ENCODE assay signal across 8 cellular contexts in genomic region chr11:61160487-61161189, GRCh38. TPM values are rescaled to one million over a fixed set of nuclear protein-coding genes. Genes with fewer than 3 reads are reported as not detected.
DNase-seq lines count a peak whose midpoint lies in the region; TF ChIP-seq lines count a peak whose summit lies in the region.
"Had no signal": no experiment of that assay in that cellular context is flagged by ENCODE, and none has a peak within 500 bp of the region (broad histone marks: within the 10 kb centered on the region; RNA-seq: fewer than 3 reads in every experiment).

No MANE protein-coding gene starts in this region.

- no peak overlapping the region for H2BK120ac ChIP-seq in neuronal stem cell (ENCODE audit: low read depth, low read length)

- H3K18ac ChIP-seq in neuronal stem cell (ENCODE audit: low read length): peak overlapping the region; percentile 84

- TSS peak; percentile 49 for BruUV-seq in OCI-LY7 (replicated peaks; lab: Mats Ljungman, UMichigan)

- peak overlapping the region; percentile 82 for H3K27ac ChIP-seq in OCI-LY7 (ENCODE audit: low read depth, low read length, poor library complexity, severe bottlenecking)
- peak overlapping the region; percentile 52 for H3K27ac ChIP-seq in neuronal stem cell (replicated peaks; ENCODE audit: low read length)

- H4K8ac ChIP-seq in neuronal stem cell (ENCODE audit: low read depth, low read length): no peak overlapping the region

- peak; percentile 28 for TF ChIP-seq POLR2A in GM19099 (IDR thresholded peaks at IDR 0.05; ENCODE audit: extremely low read depth, insufficient read length, low read depth)

- H2AFZ ChIP-seq in OCI-LY7 (ENCODE audit: low read length): peak overlapping the region; percentile 85; the same call in 1 of the 2 replicates
- H2AFZ ChIP-seq in neuronal stem cell (ENCODE audit: low read length): peak overlapping the region; percentile 97

- H3K36me3 ChIP-seq in OCI-LY7 (ENCODE audit: insufficient read depth, low read length) (peaks cover under 1% of the 10 kb centered on the region; the same call in 1 of the 2 replicates), endocrine pancreas (ENCODE audit: control insufficient read depth, insufficient read depth, low read length) (no peaks in the 10 kb centered on the region), neuronal stem cell (replicated peaks in 1 of 2; ENCODE audit: control insufficient read depth in 2 of 2, insufficient read depth in 2 of 2, low read length in 2 of 2) (peaks cover 3 to 17% of the 10 kb centered on the region in 2 donors)

- no peak overlapping the region for H3K14ac ChIP-seq in neuronal stem cell (ENCODE audit: low read length)

- H3K4me2 ChIP-seq in OCI-LY7 (ENCODE audit: low read length) (peak overlapping the region; percentile 94), neuronal stem cell (ENCODE audit: insufficient read depth, low read length, poor library complexity, severe bottlenecking) (peak overlapping the region; percentile 54)

- WGBS in neuronal stem cell (ENCODE audit: extremely low coverage in 2 of 2, insufficient read length in 2 of 2, insufficient replicate concordance in 1 of 2), 2 donors: no CpG with 5 or more reads among the region's 25 CpGs

- POLR2A ChIA-PET in OCI-LY7 (lab: Charles Lee): interaction anchor here (1.6 to 1.8 kb wide), 2 partner anchors 202 to 269 kb away, joined by 5 to 6 read pairs; partner anchors contain the start of genes CPSF7, SDHAF2 and TMEM138

- H2BK12ac ChIP-seq in neuronal stem cell (ENCODE audit: low read length): no peak overlapping the region

- H3K27me3 ChIP-seq in endocrine pancreas (ENCODE audit: control insufficient read depth, insufficient read depth, low read length) (no peaks in the 10 kb centered on the region), neuronal stem cell (ENCODE audit: control insufficient read depth in 3 of 3, insufficient read depth in 3 of 3, low read depth in 1 of 3, low read length in 3 of 3) (no peaks in the 10 kb centered on the region)

- H3K4me1 ChIP-seq in OCI-LY7 (ENCODE audit: insufficient read depth, low read length, poor library complexity, severe bottlenecking) (peaks cover 28% of the 10 kb centered on the region), endocrine pancreas (ENCODE audit: control insufficient read depth, insufficient read depth, low read length) (peaks cover 11% of the 10 kb centered on the region), neuronal stem cell (ENCODE audit: control insufficient read depth in 2 of 2, insufficient read depth in 1 of 2, low read depth in 1 of 2, low read length in 2 of 2) (peaks cover 7 to 12% of the 10 kb centered on the region in 2 donors)

- no peaks in the 10 kb centered on the region for H3K9me2 ChIP-seq in OCI-LY7 (ENCODE audit: insufficient read depth, low read length)

- CTCF ChIA-PET in OCI-LY7 (lab: Charles Lee; ENCODE audit: unreplicated experiment): interaction anchor here (1.3 kb wide), 1 partner anchor 19 kb away, joined by 3 read pairs; no protein-coding TSS in a partner anchor

- peaks cover 21% of the 10 kb centered on the region; the same call in 1 of the 2 replicates for H3K79me2 ChIP-seq in OCI-LY7 (ENCODE audit: insufficient read depth, low read depth, low read length)

- peak overlapping the region; percentile 25 for H2BK5ac ChIP-seq in neuronal stem cell (ENCODE audit: low read length)

- intact Hi-C loops in OCI-LY7 (cut with micrococcal nuclease; ENCODE audit: unreplicated experiment): loop anchor here (1.0 to 2.0 kb wide), 4 partner anchors 197 to 254 kb away; partner anchors contain the start of genes PRPF19, SLC15A3 and TMEM109

- peak overlapping the region; percentile 85 for H3K4me3 ChIP-seq in OCI-LY7 (ENCODE audit: low read depth, low read length, poor library complexity, severe bottlenecking)
- peak overlapping the region; percentile 84 for H3K4me3 ChIP-seq in endocrine pancreas (ENCODE audit: control insufficient read depth, insufficient read depth, low read length)
- peak overlapping the region; percentile 52 to 96 for H3K4me3 ChIP-seq in neuronal stem cell (ENCODE audit: low read length in 2 of 2)

- no peak for DNase-seq in OCI-LY7 (ENCODE audit: low spot score)
- no peak for DNase-seq in neuronal stem cell (ENCODE audit: low spot score)
- no peak for DNase-seq in NCI-H1092 (lab: John Stamatoyannopoulos, UW)
- no peak for DNase-seq in activated CD4-positive, CD25-positive, alpha-beta regulatory T cell treated with anti-CD3 and anti-CD28 coated beads, Interleukin-2, amount 50 U/mL, for 72 hours
- DNase-seq in NCI-H526 treated with DMSO at 0.1 percent for 48 hours (lab: John Stamatoyannopoulos, UW): no peak

- H4K91ac ChIP-seq in neuronal stem cell (ENCODE audit: low read depth, low read length, poor library complexity): no peak overlapping the region

- peak overlapping the region; percentile 42 for H3K9ac ChIP-seq in endocrine pancreas (ENCODE audit: control insufficient read depth, insufficient read depth, low read length)
- H3K9ac ChIP-seq in neuronal stem cell (ENCODE audit: low read depth, low read length, poor library complexity): peak overlapping the region; percentile 81

- no peak for TF ChIP-seq CTCF in OCI-LY7 (conservative IDR thresholded peaks at IDR 0.05; ENCODE audit: low read length)

- H3K9me3 ChIP-seq in OCI-LY7 (ENCODE audit: low read length) (peaks cover 13% of the 10 kb centered on the region), endocrine pancreas (ENCODE audit: control insufficient read depth, low read length) (no peaks in the 10 kb centered on the region), neuronal stem cell (replicated peaks in 1 of 2; ENCODE audit: control insufficient read depth in 2 of 2, insufficient read depth in 1 of 2, low read depth in 1 of 2, low read length in 2 of 2) (peaks cover 0 to 13% of the 10 kb centered on the region in 2 donors)

- H3K79me1 ChIP-seq in neuronal stem cell (ENCODE audit: low read depth, low read length): no peaks in the 10 kb centered on the region

- H2AK5ac ChIP-seq in neuronal stem cell (ENCODE audit: low read depth, low read length): no peak overlapping the region

- no peak overlapping the region for H3K4ac ChIP-seq in neuronal stem cell (ENCODE audit: low read length)

- no peaks in the 10 kb centered on the region for H4K20me1 ChIP-seq in OCI-LY7 (ENCODE audit: insufficient read depth, low read length)

- H3K23ac ChIP-seq in neuronal stem cell (ENCODE audit: low read depth, low read length, poor library complexity): peak overlapping the region; percentile 83

- no peak overlapping the region for H2BK15ac ChIP-seq in neuronal stem cell (ENCODE audit: low read length)

RNA-seq across cellular contexts. Expression of gene VPS37C, which starts 0.6 kb away (rescaled TPM):
- 10.2 and 10.3 TPM in 2 replicates for total RNA-seq in OCI-LY7 (2014; rRNA removed; shearing (Covaris generic))
- total RNA-seq in OCI-LY7 (2022): 12.8 and 13.3 TPM in 2 replicates
- 13.9 TPM for polyA plus RNA-seq in neuronal stem cell (2013, experiment 1 of 2)
- 14.1 TPM for polyA plus RNA-seq in neuronal stem cell (2013, experiment 2 of 2)

RNA-seq across cellular contexts. Expression of gene PGA3, which starts 42.7 kb away (rescaled TPM):
- total RNA-seq in OCI-LY7 (2014; rRNA removed; shearing (Covaris generic)): not detected in 2 replicates
- total RNA-seq in OCI-LY7 (2022): not detected in 2 replicates
- polyA plus RNA-seq in neuronal stem cell (2013, experiment 1 of 2): 0.14 TPM
- polyA plus RNA-seq in neuronal stem cell (2013, experiment 2 of 2): 0.14 TPM
- total RNA-seq: dermis microvascular lymphatic vessel endothelial cell had no signal

RNA-seq across cellular contexts. Expression of gene CD5, which starts 58.3 kb away (rescaled TPM):
- total RNA-seq in OCI-LY7 (2014; rRNA removed; shearing (Covaris generic)): not detected in 2 replicates
- not detected in 2 replicates for total RNA-seq in OCI-LY7 (2022)
- not detected for polyA plus RNA-seq in neuronal stem cell (2013, experiment 1 of 2)
- polyA plus RNA-seq in neuronal stem cell (2013, experiment 2 of 2): not detected
- total RNA-seq: dermis microvascular lymphatic vessel endothelial cell had no signal
